13 cellular contexts compared by ENCODE assay signal in the genomic region with DNA sequence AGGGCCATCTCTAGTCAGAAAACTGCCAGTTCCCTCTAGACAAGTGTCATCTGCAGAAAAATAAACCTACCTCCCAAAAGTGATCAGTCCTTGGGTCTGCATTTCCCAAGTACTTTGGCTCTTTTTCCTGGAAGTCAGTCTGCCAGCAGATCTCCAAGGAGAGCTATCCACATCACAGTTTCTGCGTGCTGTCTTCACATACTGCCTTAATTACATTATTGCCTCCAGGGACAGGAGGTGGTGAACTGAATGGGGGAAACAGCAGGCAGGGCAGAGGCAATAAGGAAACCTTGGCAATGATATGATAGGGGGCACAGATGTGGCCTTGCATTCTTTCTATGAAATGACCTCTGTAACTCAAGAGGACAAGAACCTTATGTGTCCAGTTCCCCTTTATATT.
A peak's percentile ranks its signal among the peaks of the same experiment; 100 is the strongest.
DNase-seq lines count a peak whose midpoint lies in the region; ATAC-seq lines count a peak whose summit lies in the region.
"Had no signal": no experiment of that assay in that cellular context is flagged by ENCODE, and none has a peak within 500 bp of the region (broad histone marks: within the 10 kb centered on the region; RNA-seq: fewer than 3 reads in every experiment).

No MANE protein-coding gene starts in this region.

- DNase-seq in AG20443 (ENCODE audit: low spot score) (peak; percentile 25), SK-N-DZ (ENCODE audit: low spot score) (peak; percentile 63), fibroblast of gingiva (ENCODE audit: low read depth) (peak; percentile 78), SW480 (ENCODE audit: low spot score) (no peak), mesenteric fat pad (ENCODE audit: low spot score) (no peak)
- DNase-seq: AML-193; CD4-positive, alpha-beta T cell; DMS153; DMS79; GDM1; HCEC 1CT had no signal

- ATAC-seq in HG02870 (IDR thresholded peaks at IDR 0.05; ENCODE audit: unreplicated experiment): no peak
- ATAC-seq: GM23338 had no signal

Comparison
In these comparisons a context has a peak if more than half of its experiments do, and no peak if none do; other contexts are left out.
1. DNase-seq: peak in AG20443 (single experiment), SK-N-DZ (single experiment) and fibroblast of gingiva (single experiment); none in SW480 (single experiment) and mesenteric fat pad (single experiment).